ENCODE assay signal across 21 cellular contexts in genomic region chr7:106273009-106273695, GRCh38. TPM values are rescaled to one million over a fixed set of nuclear protein-coding genes. Genes with fewer than 3 reads are reported as not detected.
A peak's percentile ranks its signal among the peaks of the same experiment; 100 is the strongest.
DNase-seq lines count a peak whose midpoint lies in the region; ATAC-seq, FAIRE-seq and TF ChIP-seq lines count a peak whose summit lies in the region.
"Had no signal": no experiment of that assay in that cellular context is flagged by ENCODE, and none has a peak within 500 bp of the region (broad histone marks: within the 10 kb centered on the region; RNA-seq: fewer than 3 reads in every experiment).

No MANE protein-coding gene starts in this region.

- intact Hi-C loops in tibial artery (cut with DNase I; ENCODE audit: low total_unique reads), result no loop called here

- no peak for TF ChIP-seq CTCF in tibial artery (IDR thresholded peaks at IDR 0.05)

- DNase-seq in CD1c-positive myeloid dendritic cell (ENCODE audit: extremely low spot score), result peak; percentile 41
- DNase-seq in GM12892 (ENCODE audit: insufficient read length), result no peak
- no peak for DNase-seq in SW 1271 (lab: John Stamatoyannopoulos, UW)
- DNase-seq in tibial artery, result no peak
- DNase-seq: activated CD8-positive, alpha-beta memory T cell treated with anti-CD3 and anti-CD28 coated beads, Interleukin-2, amount 50 U/mL, for 4 hours; DMS79 treated with DMSO at 0.1 percent for 48 hours; erythroblast; left cardiac atrium; naive B cell; NCI-H2171; NK-92 treated with Interleukin-12 subunit alpha and Interleukin-12 subunit beta, amount 100 ng/mL, for 24 hours; SK-N-SH; stimulated activated CD8-positive, alpha-beta memory T cell treated with anti-CD3 and anti-CD28 coated beads, Interleukin-4, amount 100 ng/mL, for 48 hours; trophoblast cell had no signal

- H3K27ac Mint-ChIP-seq in activated T-helper 17 cell treated with anti-CD3 and anti-CD28 coated beads, Interleukin-2, amount 50 U/mL, for 72 hours, result peak overlapping the region; percentile 5
- H3K27ac Mint-ChIP-seq: naive B cell had no signal

- H3K9me3 ChIP-seq in tibial artery, result no peaks in the 10 kb centered on the region
- H3K9me3 ChIP-seq: ascending aorta, SK-N-SH had no signal

- ATAC-seq in HG02610 (IDR thresholded peaks at IDR 0.05; ENCODE audit: unreplicated experiment) (peak; percentile 81), HG03342 (IDR thresholded peaks at IDR 0.05; ENCODE audit: unreplicated experiment) (no peak)
- no peak for ATAC-seq in activated T-helper 17 cell treated with anti-CD3 and anti-CD28 coated beads, Interleukin-2, amount 50 U/mL, for 72 hours (replicated peaks)
- ATAC-seq: HCT116 had no signal

- H3K4me1 Mint-ChIP-seq in activated T-helper 17 cell treated with anti-CD3 and anti-CD28 coated beads, Interleukin-2, amount 50 U/mL, for 72 hours, result peaks cover 17% of the 10 kb centered on the region
- H3K4me1 Mint-ChIP-seq: naive B cell had no signal

- no peak overlapping the region for H3K27ac ChIP-seq in tibial artery
- H3K27ac ChIP-seq: ascending aorta, coronary artery, VCaP had no signal

- H3K36me3 ChIP-seq in tibial artery, result peaks cover 64 to 82% (median 77%) of the 10 kb centered on the region in 3 donors

- no peaks in the 10 kb centered on the region for H3K27me3 ChIP-seq in tibial artery
- H3K27me3 ChIP-seq: ascending aorta had no signal

- TF ChIP-seq POLR2A in GM12892 (IDR thresholded peaks at IDR 0.05; ENCODE audit: low read depth, low read length), result no peak

- no peak overlapping the region for H3K4me3 ChIP-seq in tibial artery
- H3K4me3 ChIP-seq: ascending aorta, coronary artery had no signal

- FAIRE-seq in GM12892 (lab: Jason Lieb, UNC), result peak; percentile 75

- H3K36me3 Mint-ChIP-seq in activated T-helper 17 cell treated with anti-CD3 and anti-CD28 coated beads, Interleukin-2, amount 50 U/mL, for 72 hours (ENCODE audit: low read depth), result peaks cover 100% of the 10 kb centered on the region

- H3K9me3 Mint-ChIP-seq in activated T-helper 17 cell treated with anti-CD3 and anti-CD28 coated beads, Interleukin-2, amount 50 U/mL, for 72 hours, result no peaks in the 10 kb centered on the region
- H3K9me3 Mint-ChIP-seq: naive B cell had no signal

- peaks cover 0 to 12% (median 0%) of the 10 kb centered on the region in 4 donors for H3K4me1 ChIP-seq in tibial artery
- H3K4me1 ChIP-seq: ascending aorta had no signal

- no peaks in the 10 kb centered on the region for H3K27me3 Mint-ChIP-seq in activated T-helper 17 cell treated with anti-CD3 and anti-CD28 coated beads, Interleukin-2, amount 50 U/mL, for 72 hours
- H3K27me3 Mint-ChIP-seq: naive B cell had no signal

- H3K4me3 Mint-ChIP-seq in activated T-helper 17 cell treated with anti-CD3 and anti-CD28 coated beads, Interleukin-2, amount 50 U/mL, for 72 hours, result peak overlapping the region; percentile 12
- H3K4me3 Mint-ChIP-seq: naive B cell had no signal

RNA-seq across cellular contexts. Expression of gene NAMPT, which starts 11.6 kb away (rescaled TPM):
- 101 TPM for polyA plus RNA-seq in GM12892 (2012; ENCODE audit: missing spikeins)
- total RNA-seq in activated T-helper 17 cell treated with anti-CD3 and anti-CD28 coated beads, Interleukin-2, amount 50 U/mL, for 72 hours, result 100 to 1,000 TPM; 296 to 469 TPM
